In the genomic region with DNA sequence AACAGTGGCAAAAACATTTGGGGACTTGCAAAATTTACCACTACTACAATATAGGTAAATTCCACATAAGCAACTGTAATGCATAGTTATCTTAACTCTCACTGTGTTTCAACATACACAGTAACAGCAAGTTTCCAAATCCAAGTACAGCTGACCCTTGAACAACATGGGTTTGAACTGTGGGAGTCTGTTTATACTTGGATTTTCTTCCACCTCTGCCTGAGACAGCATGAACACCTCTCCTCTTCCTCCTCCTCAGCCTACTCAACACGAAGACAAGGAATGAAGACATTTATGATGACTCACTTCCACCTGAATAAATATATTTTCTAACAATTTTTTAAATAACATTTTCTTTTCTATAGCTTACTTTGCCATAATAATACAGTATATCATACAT, we compare ENCODE assay signal across 30 cellular contexts.
"Had no signal": no experiment of that assay in that cellular context is flagged by ENCODE, and none has a peak within 500 bp of the region (broad histone marks: within the 10 kb centered on the region; RNA-seq: fewer than 3 reads in every experiment).

No MANE protein-coding gene starts in this region.

- H3K36me3 Mint-ChIP-seq: activated CD4-positive, alpha-beta memory T cell treated with anti-CD3 and anti-CD28 coated beads for 36 hours; natural killer cell; neural progenitor cell had no signal

- ATAC-seq: natural killer cell; psoas muscle; stimulated activated naive B cell treated with anti-CD40 and anti-IgM and Interleukin-4, amounts not matched to agents 10 μg/mL and 1 μg/mL and 100 μg/mL, for 72 hours; T-helper 17 cell; upper lobe of right lung had no signal

- H3K4me2 ChIP-seq: neural progenitor cell had no signal

- H3K4me3 Mint-ChIP-seq: activated CD4-positive, alpha-beta memory T cell treated with anti-CD3 and anti-CD28 coated beads for 36 hours; activated CD4-positive, alpha-beta T cell treated with anti-CD3 and anti-CD28 coated beads, Interleukin-2, amount 10 ng/mL, durations not matched to agents 24 days and 14 days; activated T-helper 1 cell treated with anti-CD3 and anti-CD28 coated beads, Interleukin-12 subunit alpha, Interleukin-12 subunit beta, Interleukin-2, Interleukin-4 antibody, amounts not matched to agents 30 ng/mL and 10 ng/mL and 1 ng/mL, durations not matched to agents 14 hours and 24 hours and 36 hours; memory B cell; neural progenitor cell; stimulated activated naive B cell treated with anti-CD40 and anti-IgM and Interleukin-4, amounts not matched to agents 10 μg/mL and 1 μg/mL and 100 μg/mL, for 72 hours; T-helper 17 cell had no signal

- H3K36me3 ChIP-seq: cardiac muscle cell, neural progenitor cell had no signal

- FAIRE-seq: endothelial cell of umbilical vein, frontal cortex had no signal

- DNase-seq: activated CD4-positive, alpha-beta memory T cell treated with anti-CD3 and anti-CD28 coated beads for 36 hours; activated CD4-positive, alpha-beta T cell treated with anti-CD3 and anti-CD28 coated beads, Interleukin-2, amount 10 ng/mL, durations not matched to agents 24 days and 14 days; activated CD4-positive, CD25-positive, alpha-beta regulatory T cell treated with anti-CD3 and anti-CD28 coated beads, Interleukin-2, amount 50 U/mL, for 72 hours; activated CD8-positive, alpha-beta memory T cell treated with anti-CD3 and anti-CD28 coated beads, Interleukin-2, amount 50 U/mL, for 4 hours; activated gamma-delta T cell treated with Interleukin-2 at 50 U/mL for 16 hours; activated naive CD4-positive, alpha-beta T cell treated with anti-CD3 and anti-CD28 coated beads, Interleukin-2, amount 50 U/mL, for 16 hours; activated T-cell treated with anti-CD3 and anti-CD28 coated beads, Interleukin-2, amount 50 U/mL, for 1 hour; anterior cingulate cortex; cerebellar nuclear complex; islet precursor cell; natural killer cell; occipital lobe; psoas muscle; stimulated activated CD4-positive, alpha-beta T cell treated with anti-CD3 and anti-CD28 coated beads, Interleukin-15, amount 100 ng/mL, for 24 hours; stimulated activated CD4-positive, alpha-beta T cell treated with anti-CD3 and anti-CD28 coated beads, Interleukin-2, amount 100 ng/mL, for 24 hours; stimulated activated naive B cell treated with anti-CD40 and anti-IgM and Interleukin-4, amounts not matched to agents 10 μg/mL and 1 μg/mL and 100 μg/mL, for 72 hours; stomach; T-helper 17 cell; tibial artery; upper lobe of right lung had no signal

- H3K27me3 Mint-ChIP-seq: activated CD4-positive, alpha-beta memory T cell treated with anti-CD3 and anti-CD28 coated beads for 36 hours; activated CD4-positive, alpha-beta T cell treated with anti-CD3 and anti-CD28 coated beads, Interleukin-2, amount 10 ng/mL, durations not matched to agents 24 days and 14 days; memory B cell; stimulated activated naive B cell treated with anti-CD40 and anti-IgM and Interleukin-4, amounts not matched to agents 10 μg/mL and 1 μg/mL and 100 μg/mL, for 72 hours; T-helper 17 cell had no signal

- H3K9me3 Mint-ChIP-seq: activated CD4-positive, alpha-beta memory T cell treated with anti-CD3 and anti-CD28 coated beads for 36 hours; activated CD4-positive, alpha-beta T cell treated with anti-CD3 and anti-CD28 coated beads, Interleukin-2, amount 10 ng/mL, durations not matched to agents 24 days and 14 days; activated T-helper 1 cell treated with anti-CD3 and anti-CD28 coated beads, Interleukin-12 subunit alpha, Interleukin-12 subunit beta, Interleukin-2, Interleukin-4 antibody, amounts not matched to agents 30 ng/mL and 10 ng/mL and 1 ng/mL, durations not matched to agents 14 hours and 24 hours and 36 hours; memory B cell; natural killer cell; neural progenitor cell; stimulated activated naive B cell treated with anti-CD40 and anti-IgM and Interleukin-4, amounts not matched to agents 10 μg/mL and 1 μg/mL and 100 μg/mL, for 72 hours had no signal

- H3K4me3 ChIP-seq: cardiac muscle cell, coronary artery, esophagus muscularis mucosa, neural progenitor cell, psoas muscle, stomach, suprapubic skin, tibial artery, upper lobe of right lung had no signal

- H3K4me1 ChIP-seq: neural progenitor cell, parathyroid adenoma, psoas muscle, tibial artery, upper lobe of right lung had no signal

- H2AFZ ChIP-seq: neural progenitor cell, parathyroid adenoma had no signal

- H3K79me2 ChIP-seq: parathyroid adenoma had no signal

- H3K9ac ChIP-seq: neural progenitor cell, parathyroid adenoma had no signal

- H3K27ac ChIP-seq: cardiac muscle cell, coronary artery, esophagus muscularis mucosa, neural progenitor cell, parathyroid adenoma, psoas muscle, stomach, suprapubic skin, tibial artery, upper lobe of right lung had no signal

- H3K9me3 ChIP-seq: esophagus muscularis mucosa, psoas muscle, stomach, suprapubic skin, tibial artery, upper lobe of right lung had no signal

- H3K27ac Mint-ChIP-seq: activated CD4-positive, alpha-beta memory T cell treated with anti-CD3 and anti-CD28 coated beads for 36 hours; activated CD4-positive, alpha-beta T cell treated with anti-CD3 and anti-CD28 coated beads, Interleukin-2, amount 10 ng/mL, durations not matched to agents 24 days and 14 days; activated T-helper 1 cell treated with anti-CD3 and anti-CD28 coated beads, Interleukin-12 subunit alpha, Interleukin-12 subunit beta, Interleukin-2, Interleukin-4 antibody, amounts not matched to agents 30 ng/mL and 10 ng/mL and 1 ng/mL, durations not matched to agents 14 hours and 24 hours and 36 hours; memory B cell; neural progenitor cell; stimulated activated naive B cell treated with anti-CD40 and anti-IgM and Interleukin-4, amounts not matched to agents 10 μg/mL and 1 μg/mL and 100 μg/mL, for 72 hours had no signal

- H3K27me3 ChIP-seq: cardiac muscle cell, esophagus muscularis mucosa, neural progenitor cell, stomach, suprapubic skin, tibial artery, upper lobe of right lung had no signal
